In the genomic region with DNA sequence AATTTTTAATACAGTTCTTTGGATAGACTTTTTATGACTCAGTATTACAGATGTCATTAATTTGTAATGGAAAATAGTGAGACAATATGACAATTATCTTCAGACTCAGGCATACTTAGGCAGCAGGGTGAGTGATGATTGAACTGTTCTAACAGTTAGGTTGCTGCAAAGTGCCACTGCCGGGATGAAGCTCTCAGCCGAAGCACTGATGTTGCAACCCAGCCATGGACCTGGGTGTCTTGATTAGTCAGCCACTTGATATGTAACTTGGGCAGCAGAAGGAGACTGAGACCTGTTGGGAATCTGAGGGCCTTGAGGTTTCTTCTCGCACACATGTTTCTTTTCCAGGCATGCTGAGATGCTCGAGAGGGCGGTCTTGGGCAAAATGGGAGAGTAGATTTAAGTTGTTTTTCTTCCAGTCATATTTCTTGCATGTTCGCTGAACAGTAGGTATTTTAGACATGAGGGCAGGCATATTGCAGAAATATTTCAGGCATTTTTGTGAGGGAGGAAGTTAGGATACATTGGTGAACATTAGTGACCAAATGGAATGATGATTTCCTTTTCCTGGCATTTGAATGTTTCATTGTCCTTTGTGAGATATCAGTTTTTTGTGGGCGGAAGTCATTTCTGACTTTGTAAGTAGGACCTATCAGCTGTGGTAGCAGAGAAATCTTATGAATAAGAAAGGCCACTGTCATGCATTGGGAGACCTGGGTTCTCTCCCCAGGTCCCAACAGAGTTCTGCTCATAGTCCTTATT, we compare ENCODE assay signal across 16 cellular contexts. TPM values are rescaled to one million over a fixed set of nuclear protein-coding genes. Genes with fewer than 3 reads are reported as not detected.
DNase-seq lines count a peak whose midpoint lies in the region; ATAC-seq and TF ChIP-seq lines count a peak whose summit lies in the region.
"Had no signal": no experiment of that assay in that cellular context is flagged by ENCODE, and none has a peak within 500 bp of the region (broad histone marks: within the 10 kb centered on the region; RNA-seq: fewer than 3 reads in every experiment).

No MANE protein-coding gene starts in this region.

- TF ChIP-seq CTCF in foreskin fibroblast (IDR thresholded peaks at IDR 0.05; ENCODE audit: low read depth, low read length) (no peak), upper lobe of right lung (IDR thresholded peaks at IDR 0.05) (no peak)

- H3K27ac Mint-ChIP-seq in activated T-cell treated with anti-CD3 and anti-CD28 coated beads, Interleukin-2, amount 50 U/mL, for 72 hours = peak overlapping the region; percentile 34
- H3K27ac Mint-ChIP-seq: memory B cell, T-cell had no signal

- no peaks in the 10 kb centered on the region for H3K27me3 Mint-ChIP-seq in activated T-cell treated with anti-CD3 and anti-CD28 coated beads, Interleukin-2, amount 50 U/mL, for 72 hours (ENCODE audit: low read depth)
- H3K27me3 Mint-ChIP-seq: memory B cell, T-cell had no signal

- H3K4me1 ChIP-seq in upper lobe of right lung = peaks cover 2% of the 10 kb centered on the region
- H3K4me1 ChIP-seq: pancreas had no signal

- intact Hi-C loops in upper lobe of right lung (cut with DNase I) = no loop called here

- no peaks in the 10 kb centered on the region for H3K36me3 Mint-ChIP-seq in activated T-cell treated with anti-CD3 and anti-CD28 coated beads, Interleukin-2, amount 50 U/mL, for 72 hours (ENCODE audit: insufficient read depth in 2 of 2)

- no peaks in the 10 kb centered on the region for H3K9me3 Mint-ChIP-seq in activated T-cell treated with anti-CD3 and anti-CD28 coated beads, Interleukin-2, amount 50 U/mL, for 72 hours
- H3K9me3 Mint-ChIP-seq: memory B cell, T-cell had no signal

- H3K4me3 ChIP-seq in foreskin fibroblast (ENCODE audit: low read depth in 1 of 2, low read length in 2 of 2) (no peak overlapping the region), upper lobe of right lung (no peak overlapping the region)
- H3K4me3 ChIP-seq: pancreas had no signal

- peaks cover 17% of the 10 kb centered on the region for H3K4me1 Mint-ChIP-seq in activated T-cell treated with anti-CD3 and anti-CD28 coated beads, Interleukin-2, amount 50 U/mL, for 72 hours (ENCODE audit: low read depth)

- DNase-seq in activated T-cell treated with anti-CD3 and anti-CD28 coated beads, Interleukin-2, amount 50 U/mL, for 72 hours = no peak
- no peak for DNase-seq in activated T-cell treated with anti-CD3 and anti-CD28 coated beads, Interleukin-2, amount 50 U/mL, for 1 hour
- DNase-seq in foreskin fibroblast (peak; percentile 59 to 71), upper lobe of right lung (no peak), left lobe of liver (ENCODE audit: low spot score) (no peak), DMS153 (lab: John Stamatoyannopoulos, UW) (no peak), NCI-H1694 treated with DMSO at 0.1 percent for 48 hours (lab: John Stamatoyannopoulos, UW) (no peak)
- DNase-seq: activated CD4-positive, alpha-beta T cell treated with anti-CD3 and anti-CD28 coated beads for 4 hours; effector CD8-positive, alpha-beta T cell; Kasumi-1; NCI-H2171 treated with DMSO at 0.1 percent for 48 hours; pancreas; stimulated activated CD4-positive, alpha-beta T cell treated with anti-CD3 and anti-CD28 coated beads, Interleukin-15, amount 100 ng/mL, for 24 hours; T-cell had no signal

- ATAC-seq in activated T-cell treated with anti-CD3 and anti-CD28 coated beads, Interleukin-2, amount 50 U/mL, for 72 hours (replicated peaks in 1 of 2) = no peak
- ATAC-seq in SK-N-SH treated with all-trans-retinoic acid at 6 μM for 48 hours = peak; percentile 36; the same call in 2 of the 3 replicates
- ATAC-seq in upper lobe of right lung = peak; percentile 36
- no peak for ATAC-seq in left lobe of liver
- ATAC-seq: T-cell had no signal

- no peaks in the 10 kb centered on the region for H3K36me3 ChIP-seq in upper lobe of right lung
- H3K36me3 ChIP-seq: pancreas had no signal

- H3K9me3 ChIP-seq in upper lobe of right lung = no peaks in the 10 kb centered on the region
- H3K9me3 ChIP-seq: pancreas had no signal

- H3K4me3 Mint-ChIP-seq in activated T-cell treated with anti-CD3 and anti-CD28 coated beads, Interleukin-2, amount 50 U/mL, for 72 hours = no peak overlapping the region
- H3K4me3 Mint-ChIP-seq: memory B cell, T-cell had no signal

- no peaks in the 10 kb centered on the region for H3K27me3 ChIP-seq in upper lobe of right lung
- H3K27me3 ChIP-seq: pancreas had no signal

- H3K27ac ChIP-seq in upper lobe of right lung = no peak overlapping the region
- H3K27ac ChIP-seq: pancreas had no signal

TF ChIP-seq in SK-N-SH treated with all-trans-retinoic acid at 6 μM for 48 hours, 23 proteins besides CTCF, POLR2A, EP300 and RAD21 (continues in another document):
- TF ChIP-seq CSRNP3 (CRISPR knock-in tag; IDR thresholded peaks at IDR 0.05) (no peak), TOX (CRISPR knock-in tag; IDR thresholded peaks at IDR 0.05; ENCODE audit: borderline replicate concordance) (no peak), ZFP3 (CRISPR knock-in tag; IDR thresholded peaks at IDR 0.05) (no peak), ARNTL (CRISPR knock-in tag; IDR thresholded peaks at IDR 0.05; ENCODE audit: borderline replicate concordance, low read depth) (no peak), RARB (CRISPR knock-in tag; IDR thresholded peaks at IDR 0.05) (no peak), ZFP30 (CRISPR knock-in tag; IDR thresholded peaks at IDR 0.05) (no peak), PPARA (CRISPR knock-in tag; IDR thresholded peaks at IDR 0.05; ENCODE audit: borderline replicate concordance) (no peak), ZNF70 (CRISPR knock-in tag; IDR thresholded peaks at IDR 0.05) (no peak), ISL1 (CRISPR knock-in tag; IDR thresholded peaks at IDR 0.05) (no peak), SNAI2 (CRISPR knock-in tag; IDR thresholded peaks at IDR 0.05) (no peak), ESRRG (CRISPR knock-in tag; IDR thresholded peaks at IDR 0.05) (no peak), BACH2 (CRISPR knock-in tag; IDR thresholded peaks at IDR 0.05; ENCODE audit: borderline replicate concordance) (no peak), ZC3H10 (CRISPR knock-in tag; IDR thresholded peaks at IDR 0.05) (no peak)
- TF ChIP-seq, protein P1, sequence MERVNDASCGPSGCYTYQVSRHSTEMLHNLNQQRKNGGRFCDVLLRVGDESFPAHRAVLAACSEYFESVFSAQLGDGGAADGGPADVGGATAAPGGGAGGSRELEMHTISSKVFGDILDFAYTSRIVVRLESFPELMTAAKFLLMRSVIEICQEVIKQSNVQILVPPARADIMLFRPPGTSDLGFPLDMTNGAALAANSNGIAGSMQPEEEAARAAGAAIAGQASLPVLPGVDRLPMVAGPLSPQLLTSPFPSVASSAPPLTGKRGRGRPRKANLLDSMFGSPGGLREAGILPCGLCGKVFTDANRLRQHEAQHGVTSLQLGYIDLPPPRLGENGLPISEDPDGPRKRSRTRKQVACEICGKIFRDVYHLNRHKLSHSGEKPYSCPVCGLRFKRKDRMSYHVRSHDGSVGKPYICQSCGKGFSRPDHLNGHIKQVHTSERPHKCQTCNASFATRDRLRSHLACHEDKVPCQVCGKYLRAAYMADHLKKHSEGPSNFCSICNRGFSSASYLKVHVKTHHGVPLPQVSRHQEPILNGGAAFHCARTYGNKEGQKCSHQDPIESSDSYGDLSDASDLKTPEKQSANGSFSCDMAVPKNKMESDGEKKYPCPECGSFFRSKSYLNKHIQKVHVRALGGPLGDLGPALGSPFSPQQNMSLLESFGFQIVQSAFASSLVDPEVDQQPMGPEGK (CRISPR knock-in tag; IDR thresholded peaks at IDR 0.05; ENCODE audit: borderline replicate concordance) = no peak
- TF ChIP-seq, protein P2, sequence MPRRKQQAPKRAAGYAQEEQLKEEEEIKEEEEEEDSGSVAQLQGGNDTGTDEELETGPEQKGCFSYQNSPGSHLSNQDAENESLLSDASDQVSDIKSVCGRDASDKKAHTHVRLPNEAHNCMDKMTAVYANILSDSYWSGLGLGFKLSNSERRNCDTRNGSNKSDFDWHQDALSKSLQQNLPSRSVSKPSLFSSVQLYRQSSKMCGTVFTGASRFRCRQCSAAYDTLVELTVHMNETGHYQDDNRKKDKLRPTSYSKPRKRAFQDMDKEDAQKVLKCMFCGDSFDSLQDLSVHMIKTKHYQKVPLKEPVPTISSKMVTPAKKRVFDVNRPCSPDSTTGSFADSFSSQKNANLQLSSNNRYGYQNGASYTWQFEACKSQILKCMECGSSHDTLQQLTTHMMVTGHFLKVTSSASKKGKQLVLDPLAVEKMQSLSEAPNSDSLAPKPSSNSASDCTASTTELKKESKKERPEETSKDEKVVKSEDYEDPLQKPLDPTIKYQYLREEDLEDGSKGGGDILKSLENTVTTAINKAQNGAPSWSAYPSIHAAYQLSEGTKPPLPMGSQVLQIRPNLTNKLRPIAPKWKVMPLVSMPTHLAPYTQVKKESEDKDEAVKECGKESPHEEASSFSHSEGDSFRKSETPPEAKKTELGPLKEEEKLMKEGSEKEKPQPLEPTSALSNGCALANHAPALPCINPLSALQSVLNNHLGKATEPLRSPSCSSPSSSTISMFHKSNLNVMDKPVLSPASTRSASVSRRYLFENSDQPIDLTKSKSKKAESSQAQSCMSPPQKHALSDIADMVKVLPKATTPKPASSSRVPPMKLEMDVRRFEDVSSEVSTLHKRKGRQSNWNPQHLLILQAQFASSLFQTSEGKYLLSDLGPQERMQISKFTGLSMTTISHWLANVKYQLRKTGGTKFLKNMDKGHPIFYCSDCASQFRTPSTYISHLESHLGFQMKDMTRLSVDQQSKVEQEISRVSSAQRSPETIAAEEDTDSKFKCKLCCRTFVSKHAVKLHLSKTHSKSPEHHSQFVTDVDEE (CRISPR knock-in tag; IDR thresholded peaks at IDR 0.05) = no peak

RNA-seq across cellular contexts. Expression of gene SLX4IP, which starts 52.4 kb away (rescaled TPM):
- 10 to 100 TPM in 1 of 2 donors, 1 to 10 TPM in 1; 7.3 to 10.9 TPM for total RNA-seq in activated T-cell treated with anti-CD3 and anti-CD28 coated beads, Interleukin-2, amount 50 U/mL, for 72 hours
- 5.4 TPM for total RNA-seq in upper lobe of right lung
- 3.0 TPM for total RNA-seq in left lobe of liver

RNA-seq across cellular contexts. Expression of gene MKKS, which starts 53.5 kb away (rescaled TPM):
- 1 to 10 TPM; 7.7 to 9.0 TPM for total RNA-seq in activated T-cell treated with anti-CD3 and anti-CD28 coated beads, Interleukin-2, amount 50 U/mL, for 72 hours
- 15.7 TPM for total RNA-seq in upper lobe of right lung
- 12.1 TPM for total RNA-seq in left lobe of liver

Comparison
In these comparisons a context has a peak if more than half of its experiments do, and no peak if none do; other contexts are left out.
1. ATAC-seq: peak in SK-N-SH treated with all-trans-retinoic acid at 6 μM for 48 hours (single experiment) and upper lobe of right lung (single experiment); none in activated T-cell treated with anti-CD3 and anti-CD28 coated beads, Interleukin-2, amount 50 U/mL, for 72 hours (0 of 2) and left lobe of liver (single experiment).
2. DNase-seq: peak in foreskin fibroblast (2 of 2); none in activated T-cell treated with anti-CD3 and anti-CD28 coated beads, Interleukin-2, amount 50 U/mL, for 72 hours (0 of 2), activated T-cell treated with anti-CD3 and anti-CD28 coated beads, Interleukin-2, amount 50 U/mL, for 1 hour (single experiment), upper lobe of right lung (single experiment), left lobe of liver (single experiment), DMS153 (single experiment) and NCI-H1694 treated with DMSO at 0.1 percent for 48 hours (single experiment).